ENCODE assay signal across 13 cellular contexts in genomic region chr5:168714046-168714445, GRCh38.
A peak's percentile ranks its signal among the peaks of the same experiment; 100 is the strongest.
DNase-seq lines count a peak whose midpoint lies in the region; ATAC-seq, FAIRE-seq and TF ChIP-seq lines count a peak whose summit lies in the region.
"Had no signal": no experiment of that assay in that cellular context is flagged by ENCODE, and none has a peak within 500 bp of the region (broad histone marks: within the 10 kb centered on the region; RNA-seq: fewer than 3 reads in every experiment).

No MANE protein-coding gene starts in this region.

- no peaks in the 10 kb centered on the region for H3K4me1 ChIP-seq in small intestine (ENCODE audit: control insufficient read depth in 2 of 2, insufficient read depth in 1 of 2, low read depth in 1 of 2, low read length in 1 of 2)

- intact Hi-C loops in posterior vena cava (cut with DNase I): loop anchor here in 1 of 2 donors (10.0 kb wide), 1 partner anchor 459 kb away; no protein-coding TSS in a partner anchor

- 62 to 72% (median 63%) methylated on average over 4 of the region's 4 CpGs for WGBS in small intestine, 3 donors

- H3K27me3 ChIP-seq in small intestine (ENCODE audit: control insufficient read depth in 2 of 2, insufficient read depth in 2 of 2, low read length in 2 of 2): no peaks in the 10 kb centered on the region
- H3K27me3 ChIP-seq: tibial artery had no signal

- H3K36me3 ChIP-seq in small intestine (ENCODE audit: control insufficient read depth in 2 of 2, insufficient read depth in 2 of 2, low read length in 2 of 2): no peaks in the 10 kb centered on the region

- no peak for FAIRE-seq in small intestine (lab: Jason Lieb, UNC)

- no peaks in the 10 kb centered on the region for H3K9me3 ChIP-seq in small intestine (ENCODE audit: control insufficient read depth, low read depth)
- H3K9me3 ChIP-seq: tibial artery had no signal

- no peak overlapping the region for H3K27ac ChIP-seq in small intestine (ENCODE audit: low read depth in 1 of 2, low read length in 1 of 2)

- in situ Hi-C loops in astrocyte of the spinal cord (cut with HindIII; ENCODE audit: low sequenced_read_pairs): no loop called here

- TF ChIP-seq CTCF in astrocyte of the spinal cord (IDR thresholded peaks at IDR 0.05; ENCODE audit: low read depth, low read length): no peak

- no peak overlapping the region for H3K4me3 ChIP-seq in astrocyte of the spinal cord (ENCODE audit: low read depth, low read length)
- H3K4me3 ChIP-seq in small intestine (ENCODE audit: low read depth in 1 of 2, low read length in 2 of 2): no peak overlapping the region
- H3K4me3 ChIP-seq: tibial artery had no signal

- peak; percentile 24 for DNase-seq in activated CD4-positive, alpha-beta T cell treated with anti-CD3 and anti-CD28 coated beads for 48 hours
- DNase-seq in activated CD4-positive, alpha-beta T cell treated with anti-CD3 and anti-CD28 coated beads, Interleukin-2, amount 50 U/mL, for 1 hour: no peak
- DNase-seq in astrocyte of the spinal cord (ENCODE audit: low read depth, low spot score) (peak; percentile 12), posterior vena cava (ENCODE audit: low spot score) (peak; percentile 5), mucosa of gallbladder (ENCODE audit: low spot score) (no peak), small intestine (no peak)
- DNase-seq: ACHN; MV-4-11; naive thymus-derived CD8-positive, alpha-beta T cell; NCI-H345; tibial artery had no signal

- ATAC-seq in HG03280 (IDR thresholded peaks at IDR 0.05; ENCODE audit: unreplicated experiment) (peak; percentile 45), GM19452 (IDR thresholded peaks at IDR 0.05; ENCODE audit: unreplicated experiment) (no peak)
- ATAC-seq: naive thymus-derived CD8-positive, alpha-beta T cell had no signal

Comparison
In these comparisons a context has a peak if more than half of its experiments do, and no peak if none do; other contexts are left out.
1. DNase-seq: peak in activated CD4-positive, alpha-beta T cell treated with anti-CD3 and anti-CD28 coated beads for 48 hours (single experiment), astrocyte of the spinal cord (single experiment) and posterior vena cava (single experiment); none in activated CD4-positive, alpha-beta T cell treated with anti-CD3 and anti-CD28 coated beads, Interleukin-2, amount 50 U/mL, for 1 hour (single experiment), mucosa of gallbladder (single experiment) and small intestine (single experiment).